ENCODE assay signal across 4 cellular contexts in genomic region chr14:63304429-63304828, GRCh38. TPM values are rescaled to one million over a fixed set of nuclear protein-coding genes. Genes with fewer than 3 reads are reported as not detected.
"Had no signal": no experiment of that assay in that cellular context is flagged by ENCODE, and none has a peak within 500 bp of the region (broad histone marks: within the 10 kb centered on the region; RNA-seq: fewer than 3 reads in every experiment).

No MANE protein-coding gene starts in this region.

RNA-seq across cellular contexts. Expression of gene GPHB5, which starts 14.3 kb away (rescaled TPM):
- polyA plus RNA-seq: adipose tissue, adrenal gland, aorta, cardiac muscle cell had no signal
